Comparison of ENCODE assay signal across 16 cellular contexts in genomic region chr4:22739933-22740332, GRCh38. TPM values are rescaled to one million over a fixed set of nuclear protein-coding genes. Genes with fewer than 3 reads are reported as not detected.
"Had no signal": no experiment of that assay in that cellular context is flagged by ENCODE, and none has a peak within 500 bp of the region (broad histone marks: within the 10 kb centered on the region; RNA-seq: fewer than 3 reads in every experiment).

No MANE protein-coding gene starts in this region.

- H3K9me3 Mint-ChIP-seq: activated naive CD4-positive, alpha-beta T cell treated with anti-CD3 and anti-CD28 coated beads for 36 hours had no signal

- H3K27ac Mint-ChIP-seq: activated CD4-positive, alpha-beta T cell treated with anti-CD3 and anti-CD28 coated beads, Interleukin-2, amount 10 ng/mL, durations not matched to agents 7 days and 5 days; activated naive CD4-positive, alpha-beta T cell treated with anti-CD3 and anti-CD28 coated beads for 36 hours; activated T-helper 17 cell treated with anti-CD3 and anti-CD28 coated beads, Interleukin-2, amount 50 U/mL, for 72 hours; effector memory CD8-positive, alpha-beta T cell; natural killer cell treated with Interleukin-12 subunit alpha and Interleukin-12 subunit beta and Interleukin-15 and Interleukin-18, amount 100 ng/mL, for 72 hours; T-helper 2 cell treated with Interferon-gamma antibody and Interleukin-4, amounts not matched to agents 5 μg/mL and 100 μg/mL, for 36 hours had no signal

- H3K27me3 Mint-ChIP-seq: activated CD4-positive, alpha-beta T cell treated with anti-CD3 and anti-CD28 coated beads, Interleukin-2, amount 10 ng/mL, durations not matched to agents 7 days and 5 days; activated T-helper 17 cell treated with anti-CD3 and anti-CD28 coated beads, Interleukin-2, amount 50 U/mL, for 72 hours; effector memory CD8-positive, alpha-beta T cell had no signal

- H3K27me3 ChIP-seq: gastrocnemius medialis, stomach, testis had no signal

- H3K27ac ChIP-seq: epithelial cell of prostate, gastrocnemius medialis, psoas muscle, stomach, testis had no signal

- DNase-seq: activated CD4-positive, alpha-beta T cell treated with anti-CD3 and anti-CD28 coated beads, Interleukin-2, amount 10 ng/mL, durations not matched to agents 7 days and 5 days; activated naive CD4-positive, alpha-beta T cell treated with anti-CD3 and anti-CD28 coated beads for 36 hours; dermis blood vessel endothelial cell; effector memory CD8-positive, alpha-beta T cell; gastrocnemius medialis; psoas muscle; stomach; testis had no signal

- H3K4me1 ChIP-seq: gastrocnemius medialis, psoas muscle, stomach, testis had no signal

- H3K9me3 ChIP-seq: gastrocnemius medialis, psoas muscle, stomach, testis had no signal

- H3K36me3 ChIP-seq: gastrocnemius medialis, stomach had no signal

- H3K4me1 Mint-ChIP-seq: activated CD4-positive, alpha-beta T cell treated with anti-CD3 and anti-CD28 coated beads, Interleukin-2, amount 10 ng/mL, durations not matched to agents 7 days and 5 days; activated T-helper 17 cell treated with anti-CD3 and anti-CD28 coated beads, Interleukin-2, amount 50 U/mL, for 72 hours had no signal

- H3K4me3 ChIP-seq: gastrocnemius medialis, psoas muscle, stomach, testis had no signal

- H3K4me3 Mint-ChIP-seq: activated CD4-positive, alpha-beta T cell treated with anti-CD3 and anti-CD28 coated beads, Interleukin-2, amount 10 ng/mL, durations not matched to agents 7 days and 5 days; activated naive CD4-positive, alpha-beta T cell treated with anti-CD3 and anti-CD28 coated beads for 36 hours; activated T-helper 17 cell treated with anti-CD3 and anti-CD28 coated beads, Interleukin-2, amount 50 U/mL, for 72 hours; effector memory CD8-positive, alpha-beta T cell; natural killer cell treated with Interleukin-12 subunit alpha and Interleukin-12 subunit beta and Interleukin-15 and Interleukin-18, amount 100 ng/mL, for 72 hours; T-helper 2 cell treated with Interferon-gamma antibody and Interleukin-4, amounts not matched to agents 5 μg/mL and 100 μg/mL, for 36 hours had no signal

RNA-seq across cellular contexts. Expression of gene GBA3, which starts 47.2 kb away (rescaled TPM):
- total RNA-seq: activated CD4-positive, alpha-beta T cell treated with anti-CD3 and anti-CD28 coated beads, Interleukin-2, amount 10 ng/mL, durations not matched to agents 7 days and 5 days; activated CD8-positive, alpha-beta memory T cell treated with anti-CD3 and anti-CD28 coated beads for 36 hours; activated naive CD4-positive, alpha-beta T cell treated with anti-CD3 and anti-CD28 coated beads for 36 hours; activated T-helper 17 cell treated with anti-CD3 and anti-CD28 coated beads, Interleukin-2, amount 50 U/mL, for 72 hours; astrocyte; chondrocyte; dermis blood vessel endothelial cell; psoas muscle; sciatic nerve had no signal
